ENCODE assay signal across 29 cellular contexts in the genomic region with DNA sequence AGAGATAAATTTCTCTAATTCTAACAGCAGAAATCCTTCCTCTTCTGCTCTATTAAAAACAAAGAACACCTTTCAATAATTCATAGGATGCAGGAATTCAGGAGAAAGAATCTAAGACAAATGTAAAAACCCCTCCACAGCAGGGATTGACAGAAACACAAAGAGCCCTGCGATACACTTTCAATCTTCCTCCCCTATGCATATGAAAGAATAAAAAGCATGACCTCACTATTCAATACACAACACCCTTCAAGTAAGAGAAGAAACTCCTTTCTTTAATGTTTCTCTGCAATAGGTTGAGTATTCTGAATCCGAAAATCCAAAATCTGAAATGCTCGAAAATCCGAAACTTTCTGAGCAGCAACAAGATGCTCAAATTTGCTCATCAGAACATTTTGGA. TPM values are rescaled to one million over a fixed set of nuclear protein-coding genes. Genes with fewer than 3 reads are reported as not detected.
A peak's percentile ranks its signal among the peaks of the same experiment; 100 is the strongest.
DNase-seq lines count a peak whose midpoint lies in the region; ATAC-seq, FAIRE-seq and TF ChIP-seq lines count a peak whose summit lies in the region.
"Had no signal": no experiment of that assay in that cellular context is flagged by ENCODE, and none has a peak within 500 bp of the region (broad histone marks: within the 10 kb centered on the region; RNA-seq: fewer than 3 reads in every experiment).

No MANE protein-coding gene starts in this region.

- TF ChIP-seq CTCF in type B pancreatic cell (conservative IDR thresholded peaks at IDR 0.05), result no peak

- H3K27ac Mint-ChIP-seq in activated naive CD8-positive, alpha-beta T cell treated with anti-CD3 and anti-CD28 coated beads, Interleukin-2, amount 50 U/mL, for 24 hours, result peak overlapping the region; percentile 31
- no peak overlapping the region for H3K27ac Mint-ChIP-seq in activated naive CD8-positive, alpha-beta T cell treated with anti-CD3 and anti-CD28 coated beads for 36 hours
- peak overlapping the region; percentile 55 for H3K27ac Mint-ChIP-seq in central memory CD8-positive, alpha-beta T cell (ENCODE audit: low read depth)
- H3K27ac Mint-ChIP-seq in naive thymus-derived CD4-positive, alpha-beta T cell, result peak overlapping the region in 6 of 9 donors; percentile 11 to 52 (median 26)
- peak overlapping the region; percentile 30 for H3K27ac Mint-ChIP-seq in type B pancreatic cell
- H3K27ac Mint-ChIP-seq: activated CD4-positive, alpha-beta memory T cell treated with anti-CD3 and anti-CD28 coated beads, Interleukin-2, amount 10 ng/mL, durations not matched to agents 7 days and 5 days had no signal

- intact Hi-C loops in naive thymus-derived CD4-positive, alpha-beta T cell (cut with micrococcal nuclease), result no loop called here

- peaks cover 0 to 48% (median 5%) of the 10 kb centered on the region in 3 experiments for H3K36me3 ChIP-seq in naive thymus-derived CD4-positive, alpha-beta T cell (ENCODE audit: control insufficient read depth in 2 of 3, insufficient read depth in 3 of 3, low read length in 3 of 3)
- H3K36me3 ChIP-seq in effector memory CD4-positive, alpha-beta T cell (ENCODE audit: control insufficient read depth, insufficient read depth, low read length), result peaks cover 36% of the 10 kb centered on the region

- no peak overlapping the region for H3K4me3 Mint-ChIP-seq in activated naive CD8-positive, alpha-beta T cell treated with anti-CD3 and anti-CD28 coated beads, Interleukin-2, amount 50 U/mL, for 24 hours
- H3K4me3 Mint-ChIP-seq in activated naive CD8-positive, alpha-beta T cell treated with anti-CD3 and anti-CD28 coated beads for 36 hours, result no peak overlapping the region
- no peak overlapping the region for H3K4me3 Mint-ChIP-seq in central memory CD8-positive, alpha-beta T cell
- H3K4me3 Mint-ChIP-seq in naive thymus-derived CD4-positive, alpha-beta T cell, result peak overlapping the region in 1 of 10 donors; percentile 10
- no peak overlapping the region for H3K4me3 Mint-ChIP-seq in type B pancreatic cell
- H3K4me3 Mint-ChIP-seq: activated CD4-positive, alpha-beta memory T cell treated with anti-CD3 and anti-CD28 coated beads, Interleukin-2, amount 10 ng/mL, durations not matched to agents 7 days and 5 days; CD8-positive, alpha-beta T cell; stimulated activated naive CD8-positive, alpha-beta T cell treated with anti-CD3 and anti-CD28 coated beads, Interleukin-15, Interleukin-2, amounts not matched to agents 100 ng/mL and 50 ng/mL, for 24 hours had no signal

- H3K27ac ChIP-seq in naive thymus-derived CD4-positive, alpha-beta T cell (ENCODE audit: low read depth, low read length), result no peak overlapping the region
- H3K27ac ChIP-seq in effector memory CD4-positive, alpha-beta T cell (ENCODE audit: insufficient read depth, low read length, poor library complexity, severe bottlenecking), result no peak overlapping the region
- H3K27ac ChIP-seq: epithelial cell of prostate, lower lobe of right lung, Peyer's patch, psoas muscle had no signal

- peaks cover 17 to 26% of the 10 kb centered on the region in 2 donors for H3K4me1 ChIP-seq in naive thymus-derived CD4-positive, alpha-beta T cell (ENCODE audit: control insufficient read depth in 2 of 2, insufficient read depth in 2 of 2, low read length in 2 of 2)
- peaks cover 8% of the 10 kb centered on the region for H3K4me1 ChIP-seq in effector memory CD4-positive, alpha-beta T cell (ENCODE audit: control insufficient read depth, insufficient read depth, low read length, poor library complexity, severe bottlenecking)

- no peak for ATAC-seq in activated naive CD8-positive, alpha-beta T cell treated with anti-CD3 and anti-CD28 coated beads, Interleukin-2, amount 50 U/mL, for 24 hours
- ATAC-seq in central memory CD8-positive, alpha-beta T cell (replicated peaks; ENCODE audit: extremely low read depth, poor library complexity, severe bottlenecking), result no peak
- ATAC-seq in naive thymus-derived CD4-positive, alpha-beta T cell, result no peak
- ATAC-seq: CD8-positive, alpha-beta T cell; lower lobe of right lung; psoas muscle had no signal

- peaks cover 52% of the 10 kb centered on the region for H3K4me1 Mint-ChIP-seq in activated naive CD8-positive, alpha-beta T cell treated with anti-CD3 and anti-CD28 coated beads, Interleukin-2, amount 50 U/mL, for 24 hours
- H3K4me1 Mint-ChIP-seq in activated naive CD8-positive, alpha-beta T cell treated with anti-CD3 and anti-CD28 coated beads for 36 hours, result peaks cover 49% of the 10 kb centered on the region
- peaks cover 52% of the 10 kb centered on the region for H3K4me1 Mint-ChIP-seq in central memory CD8-positive, alpha-beta T cell
- H3K4me1 Mint-ChIP-seq in naive thymus-derived CD4-positive, alpha-beta T cell, result peaks cover 26 to 74% (median 66%) of the 10 kb centered on the region in 7 donors
- peaks cover 19% of the 10 kb centered on the region for H3K4me1 Mint-ChIP-seq in type B pancreatic cell (ENCODE audit: unreplicated experiment)

- DNase-seq in activated naive CD8-positive, alpha-beta T cell treated with anti-CD3 and anti-CD28 coated beads, Interleukin-2, amount 50 U/mL, for 24 hours, result no peak
- no peak for DNase-seq in activated naive CD8-positive, alpha-beta T cell treated with anti-CD3 and anti-CD28 coated beads for 36 hours
- DNase-seq in central memory CD8-positive, alpha-beta T cell (ENCODE audit: low spot score in 2 of 2), result no peak
- no peak for DNase-seq in naive thymus-derived CD4-positive, alpha-beta T cell
- DNase-seq in type B pancreatic cell (ENCODE audit: extremely low spot score, unreplicated experiment) (no peak), T-helper 2 cell (no peak), frontal cortex (ENCODE audit: low spot score in 2 of 2) (no peak)
- no peak for DNase-seq in effector memory CD4-positive, alpha-beta T cell
- DNase-seq: activated CD4-positive, alpha-beta memory T cell treated with anti-CD3 and anti-CD28 coated beads, Interleukin-2, amount 10 ng/mL, durations not matched to agents 7 days and 5 days; activated CD8-positive, alpha-beta memory T cell treated with anti-CD3 and anti-CD28 coated beads, Interleukin-2, amount 50 U/mL, for 48 hours; activated gamma-delta T cell; AML-193; CD8-positive, alpha-beta T cell; dorsolateral prefrontal cortex; glutamatergic neuron; KBM-7; lower lobe of right lung; MG63; NCI-H1105 treated with DMSO at 0.1 percent for 48 hours; NCI-H2029; NCI-H2227 treated with DMSO at 0.1 percent for 48 hours; NCI-H69; Peyer's patch; psoas muscle; SIG-M5; thyroid gland had no signal

- H3K27me3 ChIP-seq in naive thymus-derived CD4-positive, alpha-beta T cell (ENCODE audit: control insufficient read depth in 2 of 2, insufficient read depth in 2 of 2, low read length in 2 of 2), result no peaks in the 10 kb centered on the region
- no peaks in the 10 kb centered on the region for H3K27me3 ChIP-seq in effector memory CD4-positive, alpha-beta T cell (replicated peaks; ENCODE audit: control insufficient read depth, insufficient read depth, low read length, poor library complexity, severe bottlenecking)
- H3K27me3 ChIP-seq: dorsolateral prefrontal cortex, MG63, Peyer's patch, thyroid gland had no signal

- no peak overlapping the region for H3K4me3 ChIP-seq in naive thymus-derived CD4-positive, alpha-beta T cell (ENCODE audit: low read length)
- H3K4me3 ChIP-seq in effector memory CD4-positive, alpha-beta T cell (ENCODE audit: insufficient read depth, low read depth, low read length, poor library complexity, severe bottlenecking), result no peak overlapping the region
- H3K4me3 ChIP-seq: dorsolateral prefrontal cortex, lower lobe of right lung, MG63, Peyer's patch, psoas muscle, thyroid gland had no signal

- H3K27me3 Mint-ChIP-seq in activated naive CD8-positive, alpha-beta T cell treated with anti-CD3 and anti-CD28 coated beads, Interleukin-2, amount 50 U/mL, for 24 hours, result no peaks in the 10 kb centered on the region
- H3K27me3 Mint-ChIP-seq in activated naive CD8-positive, alpha-beta T cell treated with anti-CD3 and anti-CD28 coated beads for 36 hours, result no peaks in the 10 kb centered on the region
- H3K27me3 Mint-ChIP-seq in central memory CD8-positive, alpha-beta T cell, result no peaks in the 10 kb centered on the region
- H3K27me3 Mint-ChIP-seq in naive thymus-derived CD4-positive, alpha-beta T cell, result no peaks in the 10 kb centered on the region
- H3K27me3 Mint-ChIP-seq in type B pancreatic cell, result no peaks in the 10 kb centered on the region
- H3K27me3 Mint-ChIP-seq: activated CD4-positive, alpha-beta memory T cell treated with anti-CD3 and anti-CD28 coated beads, Interleukin-2, amount 10 ng/mL, durations not matched to agents 7 days and 5 days; stimulated activated naive CD8-positive, alpha-beta T cell treated with anti-CD3 and anti-CD28 coated beads, Interleukin-15, Interleukin-2, amounts not matched to agents 100 ng/mL and 50 ng/mL, for 24 hours had no signal

- CTCF ChIA-PET in naive thymus-derived CD4-positive, alpha-beta T cell (lab: Charles Lee), result interaction anchor here (0.6 kb wide), 1 partner anchor 205 kb away, joined by 3 read pairs; no protein-coding TSS in a partner anchor

- no peaks in the 10 kb centered on the region for H3K9me3 ChIP-seq in naive thymus-derived CD4-positive, alpha-beta T cell (ENCODE audit: control insufficient read depth in 2 of 3, low read length in 3 of 3)
- no peaks in the 10 kb centered on the region for H3K9me3 ChIP-seq in effector memory CD4-positive, alpha-beta T cell (ENCODE audit: control insufficient read depth, low read length)
- H3K9me3 ChIP-seq: lower lobe of right lung, MG63, Peyer's patch, psoas muscle, thyroid gland had no signal

- H3K9me3 Mint-ChIP-seq in activated naive CD8-positive, alpha-beta T cell treated with anti-CD3 and anti-CD28 coated beads, Interleukin-2, amount 50 U/mL, for 24 hours, result no peaks in the 10 kb centered on the region
- no peaks in the 10 kb centered on the region for H3K9me3 Mint-ChIP-seq in activated naive CD8-positive, alpha-beta T cell treated with anti-CD3 and anti-CD28 coated beads for 36 hours
- no peaks in the 10 kb centered on the region for H3K9me3 Mint-ChIP-seq in central memory CD8-positive, alpha-beta T cell
- no peaks in the 10 kb centered on the region for H3K9me3 Mint-ChIP-seq in naive thymus-derived CD4-positive, alpha-beta T cell
- H3K9me3 Mint-ChIP-seq in type B pancreatic cell, result no peaks in the 10 kb centered on the region
- H3K9me3 Mint-ChIP-seq: activated CD4-positive, alpha-beta memory T cell treated with anti-CD3 and anti-CD28 coated beads, Interleukin-2, amount 10 ng/mL, durations not matched to agents 7 days and 5 days; CD8-positive, alpha-beta T cell; stimulated activated naive CD8-positive, alpha-beta T cell treated with anti-CD3 and anti-CD28 coated beads, Interleukin-15, Interleukin-2, amounts not matched to agents 100 ng/mL and 50 ng/mL, for 24 hours had no signal

- no peak for FAIRE-seq in frontal cortex (lab: Jason Lieb, UNC)

- POLR2A ChIA-PET in naive thymus-derived CD4-positive, alpha-beta T cell (lab: Charles Lee), result interaction anchor here (3.1 kb wide), 1 partner anchor 16 kb away, joined by 12 read pairs; a partner anchor contains a TSS

- H3K36me3 Mint-ChIP-seq in activated naive CD8-positive, alpha-beta T cell treated with anti-CD3 and anti-CD28 coated beads, Interleukin-2, amount 50 U/mL, for 24 hours (ENCODE audit: low read depth), result peaks cover 51% of the 10 kb centered on the region
- H3K36me3 Mint-ChIP-seq in activated naive CD8-positive, alpha-beta T cell treated with anti-CD3 and anti-CD28 coated beads for 36 hours, result peaks cover 24% of the 10 kb centered on the region
- peaks cover 42% of the 10 kb centered on the region for H3K36me3 Mint-ChIP-seq in central memory CD8-positive, alpha-beta T cell (ENCODE audit: insufficient read depth)
- peaks cover 0 to 30% (median 17%) of the 10 kb centered on the region in 5 donors for H3K36me3 Mint-ChIP-seq in naive thymus-derived CD4-positive, alpha-beta T cell
- peaks cover 34% of the 10 kb centered on the region for H3K36me3 Mint-ChIP-seq in type B pancreatic cell

RNA-seq across cellular contexts. Expression of a gene that starts 17.1 kb away (rescaled TPM):
- 100 to 1,000 TPM; 113 to 114 TPM for total RNA-seq in activated naive CD8-positive, alpha-beta T cell treated with anti-CD3 and anti-CD28 coated beads for 36 hours
- total RNA-seq in naive thymus-derived CD4-positive, alpha-beta T cell, result 100 to 1,000 TPM in 1 of 5 experiments, 10 to 100 TPM in 4; 77.6 to 110 (median 79.9) TPM
- polyA plus RNA-seq in naive thymus-derived CD4-positive, alpha-beta T cell, result 100 to 1,000 TPM in 1 of 2 donors, 10 to 100 TPM in 1; 76.1 to 123 TPM
- 68.9 and 85.3 TPM in 2 replicates for total RNA-seq in type B pancreatic cell (ENCODE audit: low replicate concordance)
- 49.7 TPM for total RNA-seq in frontal cortex

RNA-seq across cellular contexts. Expression of a gene that starts 40.9 kb away (rescaled TPM):
- under 1 TPM; 0.90 to 0.99 TPM for total RNA-seq in activated naive CD8-positive, alpha-beta T cell treated with anti-CD3 and anti-CD28 coated beads for 36 hours
- total RNA-seq in naive thymus-derived CD4-positive, alpha-beta T cell, result not detected
- not detected for polyA plus RNA-seq in naive thymus-derived CD4-positive, alpha-beta T cell
- total RNA-seq in type B pancreatic cell (ENCODE audit: low replicate concordance), result 4.5 and 8.3 TPM in 2 replicates
- 0.82 TPM for total RNA-seq in frontal cortex
- total RNA-seq: activated CD4-positive, alpha-beta memory T cell treated with anti-CD3 and anti-CD28 coated beads, Interleukin-2, amount 10 ng/mL, durations not matched to agents 7 days and 5 days; CD8-positive, alpha-beta T cell; mononuclear cell had no signal
